ENCODE assay signal across 19 cellular contexts in genomic region chr1:214514819-214515383, GRCh38. TPM values are rescaled to one million over a fixed set of nuclear protein-coding genes. Genes with fewer than 3 reads are reported as not detected.
DNase-seq lines count a peak whose midpoint lies in the region; ATAC-seq, FAIRE-seq and TF ChIP-seq lines count a peak whose summit lies in the region.
"Had no signal": no experiment of that assay in that cellular context is flagged by ENCODE, and none has a peak within 500 bp of the region (broad histone marks: within the 10 kb centered on the region; RNA-seq: fewer than 3 reads in every experiment).

No MANE protein-coding gene starts in this region.

- 68 to 84% (median 82%) methylated on average over 8 of the region's 8 CpGs for WGBS in ovary, 3 donors
- WGBS in adrenal gland, 4 donors = 46 to 67% (median 64%) methylated on average over 8 of the region's 8 CpGs

- peaks cover 93% of the 10 kb centered on the region for H3K79me2 ChIP-seq in PC-3 (ENCODE audit: low read length)
- peaks cover 77% of the 10 kb centered on the region for H3K79me2 ChIP-seq in fibroblast of lung (ENCODE audit: control insufficient read depth, insufficient read depth, low read length)

- peak overlapping the region; percentile 47 for H3K4me2 ChIP-seq in PC-3 (ENCODE audit: low read length)
- peak overlapping the region; percentile 38 for H3K4me2 ChIP-seq in fibroblast of lung (ENCODE audit: extremely low read depth, insufficient read depth, low read length)

- no peaks in the 10 kb centered on the region for H3K27me3 Mint-ChIP-seq in progenitor cell of endocrine pancreas

- ATAC-seq in PC-3 = no peak

- TF ChIP-seq POLR2A in ovary (IDR thresholded peaks at IDR 0.05) = no peak
- TF ChIP-seq POLR2A in adrenal gland (IDR thresholded peaks at IDR 0.05) = no peak

- H3K9ac ChIP-seq in PC-3 (ENCODE audit: low read length) = no peak overlapping the region
- no peak overlapping the region for H3K9ac ChIP-seq in fibroblast of lung (ENCODE audit: insufficient read depth, low read length)

- peaks cover 12% of the 10 kb centered on the region for H3K9me3 Mint-ChIP-seq in progenitor cell of endocrine pancreas (ENCODE audit: low read depth)

- DNase-seq in PC-3 = no peak
- DNase-seq in fibroblast of lung (ENCODE audit: low read depth in 2 of 2) = no peak
- DNase-seq in progenitor cell of endocrine pancreas (ENCODE audit: low spot score, unreplicated experiment) = no peak
- no peak for DNase-seq in ovary
- no peak for DNase-seq in HUDEP-2 (lab: John Stamatoyannopoulos, UW; ENCODE audit: unreplicated experiment in 76 of 76)
- DNase-seq in SJCRH30 = no peak
- DNase-seq in adrenal gland = no peak
- DNase-seq: activated CD4-positive, alpha-beta T cell treated with anti-CD3 and anti-CD28 coated beads for 4 hours; activated CD8-positive, alpha-beta memory T cell treated with anti-CD3 and anti-CD28 coated beads, Interleukin-2, amount 50 U/mL, for 4 hours; activated gamma-delta T cell; colonic mucosa; immature natural killer cell; NCI-H446; stimulated activated CD4-positive, alpha-beta T cell treated with anti-CD3 and anti-CD28 coated beads, Interleukin-2, amount 100 ng/mL, for 48 hours; T-helper 9 cell; testis had no signal

- intact Hi-C loops in PC-3 (cut with micrococcal nuclease) = loop anchor here (5.0 kb wide), 1 partner anchor 33 kb away; no protein-coding TSS in a partner anchor
- intact Hi-C loops in ovary (cut with DNase I) = loop anchor here in 1 of 4 donors (5.0 kb wide), 1 partner anchor 202 kb away; no protein-coding TSS in a partner anchor
- intact Hi-C loops in adrenal gland (cut with DNase I) = no loop called here

- BruUV-seq in PC-3 (replicated peaks; lab: Mats Ljungman, UMichigan) = no TSS peak

- H3K36me3 ChIP-seq in PC-3 (ENCODE audit: low read depth, low read length) = peaks cover 16% of the 10 kb centered on the region
- no peaks in the 10 kb centered on the region for H3K36me3 ChIP-seq in fibroblast of lung (ENCODE audit: control insufficient read depth, insufficient read depth, low read length)
- no peaks in the 10 kb centered on the region for H3K36me3 ChIP-seq in ovary
- H3K36me3 ChIP-seq in SJCRH30 = no peaks in the 10 kb centered on the region; the same call in 1 of the 2 replicates
- H3K36me3 ChIP-seq in adrenal gland (replicated peaks in 1 of 2) = no peaks in the 10 kb centered on the region
- H3K36me3 ChIP-seq: colonic mucosa had no signal

- peak overlapping the region; percentile 39 for H3K27ac Mint-ChIP-seq in progenitor cell of endocrine pancreas
- H3K27ac Mint-ChIP-seq: immature natural killer cell had no signal

- peaks cover 45% of the 10 kb centered on the region for H3K4me1 ChIP-seq in PC-3 (ENCODE audit: insufficient read depth, low read length)
- H3K4me1 ChIP-seq in fibroblast of lung (ENCODE audit: control insufficient read depth, extremely low read depth, insufficient read depth, low read length) = peaks cover 11% of the 10 kb centered on the region
- peaks cover 4% of the 10 kb centered on the region for H3K4me1 ChIP-seq in ovary (ENCODE audit: insufficient read depth)
- H3K4me1 ChIP-seq in SJCRH30 = peaks cover 6% of the 10 kb centered on the region; the same call in 1 of the 2 replicates
- peaks cover 9 to 14% of the 10 kb centered on the region in 2 donors for H3K4me1 ChIP-seq in adrenal gland (replicated peaks in 1 of 2)
- H3K4me1 ChIP-seq: colonic mucosa had no signal

- peaks cover 10% of the 10 kb centered on the region for H3K36me3 Mint-ChIP-seq in progenitor cell of endocrine pancreas (ENCODE audit: insufficient read depth)
- H3K36me3 Mint-ChIP-seq: immature natural killer cell had no signal

- H3K4me3 ChIP-seq in PC-3 (ENCODE audit: low read length) (peak overlapping the region; percentile 4; the same call in 1 of the 2 replicates), fibroblast of lung (replicated peaks in 1 of 4; ENCODE audit: control extremely low read depth in 1 of 4, insufficient read depth in 1 of 4, low read depth in 3 of 4, low read length in 4 of 4) (peak overlapping the region in 2 of 4 experiments; percentile 8 to 34), ovary (no peak overlapping the region), SJCRH30 (no peak overlapping the region), adrenal gland (no peak overlapping the region)
- H3K4me3 ChIP-seq: colonic mucosa, testis had no signal

- peaks cover 37% of the 10 kb centered on the region for H3K4me1 Mint-ChIP-seq in progenitor cell of endocrine pancreas (ENCODE audit: low read depth)
- H3K4me1 Mint-ChIP-seq: immature natural killer cell had no signal

- no peak overlapping the region for H3K4me3 Mint-ChIP-seq in progenitor cell of endocrine pancreas (ENCODE audit: low read depth)
- H3K4me3 Mint-ChIP-seq: immature natural killer cell had no signal

- FAIRE-seq in G401.6 (lab: Jason Lieb, UNC) = peak; percentile 17
- FAIRE-seq: D721Med had no signal

- H3K27me3 ChIP-seq in PC-3 (ENCODE audit: low read length) (no peaks in the 10 kb centered on the region), fibroblast of lung (ENCODE audit: control insufficient read depth, insufficient read depth, low read length) (no peaks in the 10 kb centered on the region), ovary (no peaks in the 10 kb centered on the region), SJCRH30 (no peaks in the 10 kb centered on the region), adrenal gland (no peaks in the 10 kb centered on the region)
- H3K27me3 ChIP-seq: colonic mucosa, testis had no signal

- peaks cover 24% of the 10 kb centered on the region for H4K20me1 ChIP-seq in PC-3 (ENCODE audit: low read length)
- H4K20me1 ChIP-seq in fibroblast of lung (ENCODE audit: control insufficient read depth, extremely low read depth, insufficient read depth, low read length) = no peaks in the 10 kb centered on the region

- no peaks in the 10 kb centered on the region for H3K9me2 ChIP-seq in PC-3 (replicated peaks; ENCODE audit: low read length)

- no peaks in the 10 kb centered on the region for H3F3A ChIP-seq in PC-3 (ENCODE audit: low read length, unreplicated experiment)

- H2AFZ ChIP-seq in PC-3 (ENCODE audit: low read length) (no peak overlapping the region), fibroblast of lung (ENCODE audit: low read length) (no peak overlapping the region)

- TF ChIP-seq EP300 in ovary (IDR thresholded peaks at IDR 0.05) = no peak

- CTCF ChIA-PET in PC-3 (lab: Charles Lee) = no interaction called here

- peaks cover 5% of the 10 kb centered on the region; the same call in 1 of the 2 replicates for H3K9me3 ChIP-seq in PC-3 (ENCODE audit: low read length)
- H3K9me3 ChIP-seq in fibroblast of lung (ENCODE audit: control insufficient read depth, insufficient read depth, low read depth, low read length) = no peaks in the 10 kb centered on the region
- H3K9me3 ChIP-seq in ovary = no peaks in the 10 kb centered on the region
- H3K9me3 ChIP-seq in SJCRH30 (replicated peaks) = peaks cover 6% of the 10 kb centered on the region; the same call in 1 of the 2 replicates
- no peaks in the 10 kb centered on the region for H3K9me3 ChIP-seq in adrenal gland (replicated peaks in 1 of 3)
- H3K9me3 ChIP-seq: colonic mucosa, testis had no signal

- no peak overlapping the region for H3K27ac ChIP-seq in PC-3 (ENCODE audit: low read length)
- no peak overlapping the region for H3K27ac ChIP-seq in fibroblast of lung (ENCODE audit: insufficient read depth, low read length)
- peak overlapping the region in 1 of 2 donors; percentile 41 for H3K27ac ChIP-seq in ovary
- H3K27ac ChIP-seq in SJCRH30 = no peak overlapping the region
- H3K27ac ChIP-seq in adrenal gland = peak overlapping the region in 1 of 5 donors; percentile 8
- H3K27ac ChIP-seq: colonic mucosa, HL-60, testis had no signal

- POLR2A ChIA-PET in PC-3 (lab: Charles Lee; ENCODE audit: unreplicated experiment) = no interaction called here

- TF ChIP-seq CTCF in PC-3 (conservative IDR thresholded peaks at IDR 0.05; ENCODE audit: low read depth, low read length) (no peak), fibroblast of lung (conservative IDR thresholded peaks at IDR 0.05 in 1 of 2, IDR thresholded peaks at IDR 0.05 in 1 of 2; ENCODE audit: low read depth in 1 of 2, low read length in 2 of 2) (no peak), progenitor cell of endocrine pancreas (IDR thresholded peaks at IDR 0.05; ENCODE audit: unreplicated experiment) (no peak), ovary (IDR thresholded peaks at IDR 0.05) (no peak), adrenal gland (IDR thresholded peaks at IDR 0.05) (no peak)

RNA-seq across cellular contexts. Expression of gene PTPN14, which starts 36.5 kb away (rescaled TPM):
- total RNA-seq in PC-3 (2014; rRNA removed) = 12.6 and 17.1 TPM in 2 replicates
- 34.9 and 56.1 TPM in 2 replicates for total RNA-seq in fibroblast of lung
- 38.7 and 46.7 TPM in 2 replicates for polyA plus RNA-seq in fibroblast of lung
- 21.1 and 27.7 TPM in 2 replicates for polyA plus RNA-seq in fibroblast of lung (2012)
- 78.5 and 103 TPM in 2 replicates for polyA minus RNA-seq in fibroblast of lung (ENCODE audit: low replicate concordance)
- 37.0 and 43.3 TPM in 2 replicates for total RNA-seq in progenitor cell of endocrine pancreas
- total RNA-seq in ovary = 10 to 100 TPM; 21.6 to 68.9 (median 45.7) TPM
- polyA plus RNA-seq in ovary = 10 to 100 TPM in 1 of 2 donors, 1 to 10 TPM in 1; 7.6 to 16.5 TPM
- 22.1 and 24.3 TPM in 2 replicates for total RNA-seq in SJCRH30 (2014; rRNA removed; shearing (Covaris generic))
- 10 to 100 TPM; 30.0 to 96.2 (median 57.5) TPM for total RNA-seq in adrenal gland
- 10 to 100 TPM in 2 of 3 donors, 1 to 10 TPM in 1; 7.9 to 20.6 (median 10.1) TPM for polyA plus RNA-seq in adrenal gland
